In genomic region chr4:156885374-156885773, GRCh38 we compare ENCODE assay signal across 24 cellular contexts.
"Had no signal": no experiment of that assay in that cellular context is flagged by ENCODE, and none has a peak within 500 bp of the region (broad histone marks: within the 10 kb centered on the region; RNA-seq: fewer than 3 reads in every experiment).

No MANE protein-coding gene starts in this region.

- H3K4me3 Mint-ChIP-seq: memory B cell, naive B cell had no signal

- H3K36me3 Mint-ChIP-seq: memory B cell, naive B cell had no signal

- H3K9me3 ChIP-seq: esophagus muscularis mucosa, gastrocnemius medialis, left lung, lower lobe of right lung had no signal

- FAIRE-seq: colon, endothelial cell of umbilical vein, islet of Langerhans, keratinocyte had no signal

- H3K4me3 ChIP-seq: coronary artery, dorsolateral prefrontal cortex, esophagus muscularis mucosa, gastrocnemius medialis, heart right ventricle, left lung, lower lobe of right lung had no signal

- DNase-seq: dermis blood vessel endothelial cell; dorsolateral prefrontal cortex; effector CD4-positive, alpha-beta T cell; effector memory CD4-positive, alpha-beta T cell; foreskin melanocyte; gastrocnemius medialis; glutamatergic neuron; head of caudate nucleus; heart right ventricle; hippocampal formation; left cardiac atrium; left lung; left ventricle myocardium superior; lower lobe of right lung; mesendoderm; midbrain; naive B cell had no signal

- H3K36me3 ChIP-seq: esophagus muscularis mucosa, gastrocnemius medialis, heart right ventricle, left lung, lower lobe of right lung had no signal

- ATAC-seq: gastrocnemius medialis, heart right ventricle, left cardiac atrium, left lung, left ventricle myocardium superior, lower lobe of right lung had no signal

- H3K27me3 Mint-ChIP-seq: memory B cell, naive B cell had no signal

- H3K27ac Mint-ChIP-seq: memory B cell, naive B cell had no signal

- H3K27me3 ChIP-seq: dorsolateral prefrontal cortex, esophagus muscularis mucosa, gastrocnemius medialis, heart right ventricle, left lung had no signal

- H3K4me1 ChIP-seq: left lung, lower lobe of right lung had no signal

- H3K4me1 Mint-ChIP-seq: memory B cell, naive B cell had no signal

- H3K27ac ChIP-seq: coronary artery, dorsolateral prefrontal cortex, esophagus muscularis mucosa, gastrocnemius medialis, heart right ventricle, left lung, lower lobe of right lung had no signal
